22 cellular contexts compared by ENCODE assay signal in genomic region chr19:31427857-31428256, GRCh38.
"Had no signal": no experiment of that assay in that cellular context is flagged by ENCODE, and none has a peak within 500 bp of the region (broad histone marks: within the 10 kb centered on the region; RNA-seq: fewer than 3 reads in every experiment).

No MANE protein-coding gene starts in this region.

- DNase-seq: activated CD4-positive, alpha-beta T cell treated with anti-CD3 and anti-CD28 coated beads for 4 hours; activated CD8-positive, alpha-beta memory T cell treated with anti-CD3 and anti-CD28 coated beads, Interleukin-2, amount 50 U/mL, for 4 hours; activated CD8-positive, alpha-beta T cell treated with anti-CD3 and anti-CD28 coated beads for 36 hours; activated gamma-delta T cell treated with Interleukin-2 at 50 U/mL for 16 hours; activated naive CD4-positive, alpha-beta T cell treated with anti-CD3 and anti-CD28 coated beads, Interleukin-2, amount 10 ng/mL, durations not matched to agents 7 days and 5 days; activated naive CD8-positive, alpha-beta T cell treated with anti-CD3 and anti-CD28 coated beads for 36 hours; activated T-cell treated with anti-CD3 and anti-CD28 coated beads, Interleukin-2, amount 50 U/mL, for 72 hours; aorta; body of pancreas; NCI-H1092; NCI-H1417; NCI-H1930; NCI-H2171; NCI-H2227 treated with DMSO at 0.1 percent for 48 hours; NCI-H446 treated with DMSO at 0.1 percent for 48 hours; NCI-H524 treated with DMSO at 0.1 percent for 48 hours; NCI-H82; SW 1271 had no signal

- H3K27ac ChIP-seq: body of pancreas, KMS-11, SJSA1 had no signal

- ATAC-seq: activated CD4-positive, CD25-positive, alpha-beta regulatory T cell treated with anti-CD3 and anti-CD28 coated beads, Interleukin-2, amount 50 U/mL, for 24 hours; activated CD8-positive, alpha-beta T cell treated with anti-CD3 and anti-CD28 coated beads for 36 hours; activated T-cell treated with anti-CD3 and anti-CD28 coated beads, Interleukin-2, amount 50 U/mL, for 72 hours; body of pancreas; SK-N-SH treated with all-trans-retinoic acid at 6 μM for 48 hours had no signal

- H3K4me1 ChIP-seq: body of pancreas, SJSA1 had no signal

- H3K9ac ChIP-seq: KMS-11 had no signal

- H3K27me3 ChIP-seq: body of pancreas, SJSA1 had no signal

- H3K4me3 ChIP-seq: body of pancreas, SJSA1 had no signal

- H3K4me2 ChIP-seq: KMS-11 had no signal

- H3K9me3 ChIP-seq: body of pancreas, SJSA1 had no signal

- H3K36me3 ChIP-seq: SJSA1 had no signal
